27 cellular contexts compared by ENCODE assay signal in the genomic region with DNA sequence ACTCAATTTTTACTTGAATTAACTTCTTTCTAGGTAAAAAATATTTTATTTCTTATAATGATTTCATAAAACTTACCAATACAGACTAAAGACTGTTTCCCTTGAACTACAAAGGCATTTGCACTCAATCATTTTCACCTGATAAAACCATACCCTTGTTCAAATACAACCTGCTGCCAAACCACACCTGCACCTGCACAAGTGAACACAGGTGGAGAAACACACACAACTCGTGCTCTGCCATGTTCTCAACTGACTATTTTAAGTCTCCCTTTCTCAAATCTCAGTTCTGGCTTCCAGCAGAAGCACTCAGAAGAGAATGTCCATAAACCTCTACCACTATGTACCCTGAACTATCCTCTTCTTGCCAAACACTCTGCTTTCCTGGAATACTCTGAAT.
"Had no signal": no experiment of that assay in that cellular context is flagged by ENCODE, and none has a peak within 500 bp of the region (broad histone marks: within the 10 kb centered on the region; RNA-seq: fewer than 3 reads in every experiment).

No MANE protein-coding gene starts in this region.

- DNase-seq: activated CD4-positive, alpha-beta memory T cell treated with anti-CD3 and anti-CD28 coated beads for 36 hours; activated CD4-positive, alpha-beta T cell treated with anti-CD3 and anti-CD28 coated beads for 1 hour; activated CD4-positive, alpha-beta T cell treated with anti-CD3 and anti-CD28 coated beads for 36 hours; activated CD4-positive, alpha-beta T cell treated with anti-CD3 and anti-CD28 coated beads for 48 hours; activated CD4-positive, alpha-beta T cell treated with anti-CD3 and anti-CD28 coated beads, Interleukin-2, amount 50 U/mL, for 1 hour; activated CD4-positive, alpha-beta T cell treated with anti-CD3 and anti-CD28 coated beads, Interleukin-2, amount 50 U/mL, for 4 hours; activated CD4-positive, CD25-positive, alpha-beta regulatory T cell; activated CD8-positive, alpha-beta memory T cell treated with anti-CD3 and anti-CD28 coated beads, Interleukin-2, amount 50 U/mL, for 4 hours; activated CD8-positive, alpha-beta T cell treated with anti-CD3 and anti-CD28 coated beads for 36 hours; activated effector memory CD4-positive, alpha-beta T cell treated with Interleukin-2 at 50 U/mL for 16 hours; activated gamma-delta T cell; activated naive CD4-positive, alpha-beta T cell treated with anti-CD3 and anti-CD28 coated beads, Interleukin-2, amount 10 ng/mL, durations not matched to agents 7 days and 5 days; activated naive CD4-positive, alpha-beta T cell treated with Interleukin-2 at 50 U/mL for 16 hours; activated naive CD8-positive, alpha-beta T cell treated with anti-CD3 and anti-CD28 coated beads, Interleukin-2, amount 10 ng/mL, durations not matched to agents 7 days and 5 days; activated naive CD8-positive, alpha-beta T cell treated with anti-CD3 and anti-CD28 coated beads, Interleukin-2, amount 50 U/mL, for 24 hours; activated T-cell treated with anti-CD3 and anti-CD28 coated beads for 4 hours; activated T-cell treated with anti-CD3 and anti-CD28 coated beads, Interleukin-2, amount 50 U/mL, for 1 hour; activated T-cell treated with anti-CD3 and anti-CD28 coated beads, Interleukin-2, amount 50 U/mL, for 4 hours; aorta; central memory CD4-positive, alpha-beta T cell; T-helper 1 cell; T-helper 2 cell; T-helper 9 cell; WERI-Rb-1 had no signal

- H3K36me3 ChIP-seq: breast epithelium, WERI-Rb-1 had no signal

- ATAC-seq: activated CD4-positive, alpha-beta T cell treated with anti-CD3 and anti-CD28 coated beads for 36 hours; activated CD4-positive, CD25-positive, alpha-beta regulatory T cell treated with anti-CD3 and anti-CD28 coated beads, Interleukin-2, amount 50 U/mL, for 24 hours; activated CD8-positive, alpha-beta T cell treated with anti-CD3 and anti-CD28 coated beads for 36 hours; activated naive CD8-positive, alpha-beta T cell treated with anti-CD3 and anti-CD28 coated beads, Interleukin-2, amount 50 U/mL, for 24 hours; activated T-cell treated with anti-CD3 and anti-CD28 coated beads, Interleukin-2, amount 50 U/mL, for 4 hours; WTC11 had no signal

- H3K27me3 ChIP-seq: breast epithelium had no signal

- H3K4me1 ChIP-seq: breast epithelium had no signal

- H3K27ac ChIP-seq: breast epithelium, WERI-Rb-1 had no signal

- H3K4me3 ChIP-seq: breast epithelium had no signal

- H3K9me3 ChIP-seq: breast epithelium had no signal
